Comparison of ENCODE assay signal across 20 cellular contexts in the genomic region with DNA sequence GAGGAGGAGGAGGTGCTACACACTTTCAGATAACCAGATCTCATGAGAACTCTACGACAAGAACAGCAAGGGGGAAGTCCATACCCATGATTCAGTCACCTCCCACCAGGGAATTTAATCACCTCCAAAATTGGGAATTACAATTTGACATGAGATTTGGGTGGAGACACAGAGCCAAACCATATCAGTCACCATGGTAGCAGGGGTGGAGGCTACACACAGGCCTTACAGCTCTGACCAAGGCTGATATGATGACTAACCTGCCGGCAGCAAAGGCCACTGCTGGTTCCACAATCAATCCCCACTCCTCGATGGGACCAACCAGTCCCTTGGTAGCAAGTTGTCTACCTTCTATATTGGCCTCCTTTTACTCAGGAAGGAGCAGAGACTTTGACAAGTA. TPM values are rescaled to one million over a fixed set of nuclear protein-coding genes. Genes with fewer than 3 reads are reported as not detected.
"Had no signal": no experiment of that assay in that cellular context is flagged by ENCODE, and none has a peak within 500 bp of the region (broad histone marks: within the 10 kb centered on the region; RNA-seq: fewer than 3 reads in every experiment).

No MANE protein-coding gene starts in this region.

- H3K4me3 ChIP-seq: body of pancreas, left ventricle myocardium inferior, pancreas, suprapubic skin, tibial nerve had no signal

- DNase-seq: activated CD4-positive, alpha-beta memory T cell treated with anti-CD3 and anti-CD28 coated beads for 36 hours; activated CD4-positive, alpha-beta T cell treated with anti-CD3 and anti-CD28 coated beads for 48 hours; activated effector memory CD4-positive, alpha-beta T cell treated with Interleukin-2 at 50 U/mL for 16 hours; activated naive CD4-positive, alpha-beta T cell treated with anti-CD3 and anti-CD28 coated beads for 36 hours; activated naive CD8-positive, alpha-beta T cell treated with anti-CD3 and anti-CD28 coated beads, Interleukin-2, amount 10 ng/mL, durations not matched to agents 7 days and 5 days; activated T-cell treated with anti-CD3 and anti-CD28 coated beads, Interleukin-2, amount 50 U/mL, for 72 hours; amygdala; body of pancreas; erythroblast; foreskin melanocyte; left ventricle myocardium inferior; midbrain; nephron progenitor cell; pancreas; right cardiac atrium; stimulated activated CD4-positive, alpha-beta T cell treated with anti-CD3 and anti-CD28 coated beads, Interleukin-4, amount 100 ng/mL, for 24 hours; T-helper 17 cell had no signal

- H3K9me3 ChIP-seq: body of pancreas, left ventricle myocardium inferior, pancreas, suprapubic skin had no signal

- H3K27me3 ChIP-seq: body of pancreas, pancreas, suprapubic skin, tibial nerve had no signal

- H3K27ac ChIP-seq: body of pancreas, left ventricle myocardium inferior, pancreas, suprapubic skin, tibial nerve had no signal

- H3K4me1 ChIP-seq: body of pancreas, pancreas, suprapubic skin, tibial nerve had no signal

- FAIRE-seq: endometrium, pancreas had no signal

- ATAC-seq: activated T-cell treated with anti-CD3 and anti-CD28 coated beads, Interleukin-2, amount 50 U/mL, for 72 hours; body of pancreas; pancreas; T-helper 17 cell had no signal

- H3K36me3 ChIP-seq: left ventricle myocardium inferior, pancreas, suprapubic skin, tibial nerve had no signal

RNA-seq across cellular contexts. Expression of a gene that starts 13.6 kb away (rescaled TPM):
- total RNA-seq: activated CD4-positive, alpha-beta memory T cell treated with anti-CD3 and anti-CD28 coated beads for 36 hours; activated naive CD4-positive, alpha-beta T cell treated with anti-CD3 and anti-CD28 coated beads for 36 hours; activated naive CD8-positive, alpha-beta T cell treated with anti-CD3 and anti-CD28 coated beads, Interleukin-2, amount 10 ng/mL, durations not matched to agents 7 days and 5 days; activated T-cell treated with anti-CD3 and anti-CD28 coated beads, Interleukin-2, amount 50 U/mL, for 72 hours had no signal
